2 cellular contexts compared by ENCODE assay signal in the genomic region with DNA sequence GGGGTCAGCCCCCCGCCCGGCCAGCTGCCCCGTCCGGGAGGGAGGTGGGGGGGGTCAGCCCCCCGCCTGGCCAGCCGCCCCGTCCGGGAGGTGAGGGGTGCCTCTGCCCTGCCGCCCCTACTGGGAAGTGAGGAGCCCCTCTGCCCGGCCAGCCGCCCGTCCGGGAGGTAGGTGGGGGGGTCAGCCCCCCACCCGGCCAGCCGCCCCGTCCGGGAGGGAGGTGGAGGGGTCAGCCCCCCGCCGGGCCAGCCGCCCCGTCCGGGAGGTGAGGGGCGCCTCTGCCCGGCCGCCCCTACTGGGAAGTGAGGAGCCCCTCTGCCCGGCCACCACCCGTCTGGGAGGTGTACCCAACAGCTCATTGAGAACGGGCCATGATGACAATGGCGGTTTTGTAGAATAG. TPM values are rescaled to one million over a fixed set of nuclear protein-coding genes. Genes with fewer than 3 reads are reported as not detected.
"Had no signal": no experiment of that assay in that cellular context is flagged by ENCODE, and none has a peak within 500 bp of the region (broad histone marks: within the 10 kb centered on the region; RNA-seq: fewer than 3 reads in every experiment).

No MANE protein-coding gene starts in this region.

RNA-seq across cellular contexts. Expression of a gene that starts 21.0 kb away (rescaled TPM):
- total RNA-seq: kidney epithelial cell, lung microvascular endothelial cell had no signal
